Comparison of ENCODE assay signal across 22 cellular contexts in genomic region chr17:66739553-66739952, GRCh38.
"Had no signal": no experiment of that assay in that cellular context is flagged by ENCODE, and none has a peak within 500 bp of the region (broad histone marks: within the 10 kb centered on the region; RNA-seq: fewer than 3 reads in every experiment).

No MANE protein-coding gene starts in this region.

- H3K36me3 ChIP-seq: brain microvascular endothelial cell, cardiac muscle cell, WERI-Rb-1 had no signal

- H3K9ac ChIP-seq: SK-N-SH had no signal

- H3K4me2 ChIP-seq: SK-N-SH had no signal

- H3K9me3 Mint-ChIP-seq: activated naive CD4-positive, alpha-beta T cell treated with anti-CD3 and anti-CD28 coated beads, Interleukin-2, amount 50 U/mL, for 72 hours had no signal

- H3K4me3 ChIP-seq: cardiac muscle cell had no signal

- ATAC-seq: activated CD4-positive, CD25-positive, alpha-beta regulatory T cell treated with anti-CD3 and anti-CD28 coated beads, Interleukin-2, amount 50 U/mL, for 24 hours; activated naive CD4-positive, alpha-beta T cell treated with anti-CD3 and anti-CD28 coated beads, Interleukin-2, amount 50 U/mL, for 72 hours; Panc1; Right ventricle myocardium inferior had no signal

- DNase-seq: activated CD4-positive, alpha-beta T cell treated with anti-CD3 and anti-CD28 coated beads for 48 hours; activated CD4-positive, alpha-beta T cell treated with anti-CD3 and anti-CD28 coated beads, Interleukin-2, amount 50 U/mL, for 48 hours; activated T-cell treated with anti-CD3 and anti-CD28 coated beads for 4 hours; brain microvascular endothelial cell; MM.1S; NCI-H1105; NCI-H1436; NCI-H1694 treated with DMSO at 0.1 percent for 48 hours; NCI-H2029 treated with DMSO at 0.1 percent for 48 hours; NCI-H526; NCI-H774; NK-92 treated with Interleukin-12 subunit alpha and Interleukin-12 subunit beta, amount 100 ng/mL, for 24 hours; OCI-M1; RPMI8226; SK-N-SH; T-helper 1 cell; WERI-Rb-1 had no signal

- H3K27me3 ChIP-seq: brain microvascular endothelial cell, cardiac muscle cell had no signal

- H3K27ac ChIP-seq: brain microvascular endothelial cell, cardiac muscle cell, WERI-Rb-1 had no signal
